ENCODE assay signal across 12 cellular contexts in the genomic region with DNA sequence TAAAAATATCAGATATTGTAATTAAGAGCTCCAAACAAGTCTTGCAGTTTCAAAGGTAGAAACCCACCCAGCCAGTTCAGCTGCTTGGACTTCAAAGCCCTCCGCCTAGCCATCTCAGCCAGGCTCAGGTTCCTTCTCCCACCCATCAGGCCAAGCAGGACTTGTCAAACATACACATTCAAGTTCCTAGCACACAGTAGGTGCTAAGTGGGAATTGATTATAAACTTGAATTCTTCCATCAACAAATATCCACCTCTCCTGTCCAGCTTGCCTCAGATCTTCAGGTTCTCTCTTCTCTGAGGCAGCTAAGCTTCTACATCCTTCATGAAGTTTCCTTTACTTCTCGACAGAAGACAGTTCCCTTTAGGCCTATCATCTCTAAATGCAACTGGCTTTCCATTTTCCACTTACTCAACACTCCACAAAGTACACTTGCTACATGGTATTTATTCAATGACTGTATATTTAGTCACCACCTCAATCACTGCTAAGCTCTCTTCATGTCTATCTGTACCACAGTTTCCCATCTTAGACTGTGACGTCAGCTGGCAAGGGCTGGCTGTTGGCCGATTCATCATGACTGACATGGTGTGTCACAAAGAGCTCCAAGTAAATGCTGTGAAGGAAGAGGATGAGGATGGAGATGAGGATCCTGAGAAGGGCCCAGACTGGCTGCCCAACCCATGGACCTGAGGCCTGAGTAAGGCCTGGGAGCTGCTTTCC. TPM values are rescaled to one million over a fixed set of nuclear protein-coding genes. Genes with fewer than 3 reads are reported as not detected.
DNase-seq lines count a peak whose midpoint lies in the region; ATAC-seq and TF ChIP-seq lines count a peak whose summit lies in the region.
"Had no signal": no experiment of that assay in that cellular context is flagged by ENCODE, and none has a peak within 500 bp of the region (broad histone marks: within the 10 kb centered on the region; RNA-seq: fewer than 3 reads in every experiment).

No MANE protein-coding gene starts in this region.

- no peaks in the 10 kb centered on the region for H3K79me2 ChIP-seq in ACC112 (ENCODE audit: control insufficient read depth, insufficient read depth, low read length, unreplicated experiment)

- no peaks in the 10 kb centered on the region for H3K9me3 Mint-ChIP-seq in activated B cell treated with CpG ODN at 0.5 μM for 24 hours
- H3K9me3 Mint-ChIP-seq: naive thymus-derived CD4-positive, alpha-beta T cell had no signal

- H3K27me3 ChIP-seq in ACC112 (ENCODE audit: insufficient read depth, low read length) (no peaks in the 10 kb centered on the region), foreskin keratinocyte (no peaks in the 10 kb centered on the region)

- no peaks in the 10 kb centered on the region for H3K4me1 Mint-ChIP-seq in activated B cell treated with CpG ODN at 0.5 μM for 24 hours
- H3K4me1 Mint-ChIP-seq: naive thymus-derived CD4-positive, alpha-beta T cell had no signal

- CTCF ChIA-PET in activated B cell treated with CpG ODN at 0.5 μM for 24 hours (lab: Charles Lee): no interaction called here

- POLR2A ChIA-PET in activated B cell treated with CpG ODN at 0.5 μM for 24 hours (lab: Charles Lee): interaction anchor here (1.2 kb wide), 1 partner anchor 13 kb away, joined by 4 read pairs; a partner anchor contains a TSS

- no peak overlapping the region for H2AFZ ChIP-seq in ACC112 (ENCODE audit: low read length, unreplicated experiment)

- TF ChIP-seq CTCF in activated B cell treated with CpG ODN at 0.5 μM for 24 hours (IDR thresholded peaks at IDR 0.05) (no peak), foreskin keratinocyte (conservative IDR thresholded peaks at IDR 0.05) (no peak)

- TF ChIP-seq POLR2A in GM18505 (IDR thresholded peaks at IDR 0.05; ENCODE audit: borderline replicate concordance, extremely low read depth, insufficient read depth, insufficient read length): no peak

- intact Hi-C loops in activated B cell treated with CpG ODN at 0.5 μM for 24 hours (cut with micrococcal nuclease): no loop called here

- ATAC-seq in activated B cell treated with CpG ODN at 0.5 μM for 24 hours (ENCODE audit: low read depth) (no peak), foreskin keratinocyte (peak; percentile 91), GM18505 (IDR thresholded peaks at IDR 0.05; ENCODE audit: unreplicated experiment) (no peak), GM21737 (IDR thresholded peaks at IDR 0.05; ENCODE audit: unreplicated experiment) (no peak)
- ATAC-seq: naive thymus-derived CD4-positive, alpha-beta T cell had no signal

- H3K4me3 ChIP-seq in ACC112 (ENCODE audit: low read depth, low read length): no peak overlapping the region

- H3K27ac Mint-ChIP-seq in activated B cell treated with CpG ODN at 0.5 μM for 24 hours: peak overlapping the region; percentile 27

- H3K36me3 ChIP-seq in ACC112 (ENCODE audit: insufficient read depth, low read length): peaks cover 24% of the 10 kb centered on the region

- H3K27ac ChIP-seq in ACC112 (ENCODE audit: low read depth, low read length) (peak overlapping the region; percentile 89), foreskin keratinocyte (no peak overlapping the region)

- H3K4me3 Mint-ChIP-seq in activated B cell treated with CpG ODN at 0.5 μM for 24 hours: no peak overlapping the region
- H3K4me3 Mint-ChIP-seq: naive thymus-derived CD4-positive, alpha-beta T cell had no signal

- H3K27me3 Mint-ChIP-seq in activated B cell treated with CpG ODN at 0.5 μM for 24 hours: no peaks in the 10 kb centered on the region
- H3K27me3 Mint-ChIP-seq: naive thymus-derived CD4-positive, alpha-beta T cell had no signal

- peaks cover 21% of the 10 kb centered on the region for H3K4me1 ChIP-seq in ACC112 (ENCODE audit: control insufficient read depth, insufficient read depth, low read length, unreplicated experiment)
- peaks cover 4% of the 10 kb centered on the region for H3K4me1 ChIP-seq in foreskin keratinocyte

- DNase-seq in ELR (ENCODE audit: low read depth): peak; percentile 90
- no peak for DNase-seq in activated B cell treated with CpG ODN at 0.5 μM for 24 hours
- peak; percentile 88 for DNase-seq in foreskin keratinocyte
- no peak for DNase-seq in UCSD-AML1 (lab: John Stamatoyannopoulos, UW; ENCODE audit: unreplicated experiment)
- no peak for DNase-seq in SW480 (ENCODE audit: low spot score)
- DNase-seq: COR-L47; naive thymus-derived CD4-positive, alpha-beta T cell; NCI-H2081 treated with DMSO at 0.1 percent for 48 hours; stimulated activated CD4-positive, alpha-beta T cell treated with anti-CD3 and anti-CD28 coated beads, Interleukin-12 subunit alpha, Interleukin-12 subunit beta, amount 100 ng/mL, for 4 hours had no signal

- peaks cover 61% of the 10 kb centered on the region for H3K36me3 Mint-ChIP-seq in activated B cell treated with CpG ODN at 0.5 μM for 24 hours (ENCODE audit: low read depth)

RNA-seq across cellular contexts. Expression of a gene that starts 13.3 kb away (rescaled TPM):
- 19.3 and 20.2 TPM in 2 replicates for total RNA-seq in activated B cell treated with CpG ODN at 0.5 μM for 24 hours
- 15.9 and 17.0 TPM in 2 replicates for total RNA-seq in foreskin keratinocyte
- polyA plus RNA-seq in foreskin keratinocyte: 13.2 and 13.5 TPM in 2 replicates

RNA-seq across cellular contexts. Expression of a gene that starts 44.0 kb away (rescaled TPM):
- total RNA-seq in activated B cell treated with CpG ODN at 0.5 μM for 24 hours (264 and 281 TPM in 2 replicates), foreskin keratinocyte (34.0 and 34.6 TPM in 2 replicates)
- 16.5 and 17.5 TPM in 2 replicates for polyA plus RNA-seq in foreskin keratinocyte

Comparison
In these comparisons a context has a peak if more than half of its experiments do, and no peak if none do; other contexts are left out.
1. DNase-seq: peak in ELR (single experiment) and foreskin keratinocyte (2 of 2); none in activated B cell treated with CpG ODN at 0.5 μM for 24 hours (single experiment), UCSD-AML1 (single experiment) and SW480 (single experiment).